15 cellular contexts compared by ENCODE assay signal in the genomic region with DNA sequence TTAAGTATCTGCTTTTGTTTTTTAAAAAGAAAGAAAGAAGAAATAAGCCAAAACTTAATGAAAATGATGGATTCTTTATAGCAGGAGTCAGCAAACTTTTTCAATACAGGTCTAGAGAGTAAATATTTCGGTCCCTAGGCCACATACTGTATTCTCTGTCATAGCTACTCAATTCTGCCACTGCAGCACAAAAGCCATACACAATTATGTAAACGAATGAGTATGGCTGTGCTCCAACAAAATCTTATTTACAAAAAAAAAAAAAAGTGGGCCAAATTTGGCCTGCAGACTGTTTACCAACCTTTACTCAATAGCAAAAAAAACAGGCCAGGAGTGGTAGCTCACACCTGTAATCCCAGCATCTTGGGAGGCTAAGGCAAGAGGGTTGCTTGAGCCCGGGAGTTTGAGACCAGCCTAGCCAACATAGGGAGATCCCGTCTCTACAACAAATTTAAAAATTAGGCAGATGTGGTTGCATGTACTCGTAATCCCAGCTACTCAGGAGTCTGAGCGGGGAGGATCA.
"Had no signal": no experiment of that assay in that cellular context is flagged by ENCODE, and none has a peak within 500 bp of the region (broad histone marks: within the 10 kb centered on the region; RNA-seq: fewer than 3 reads in every experiment).

No MANE protein-coding gene starts in this region.

- ATAC-seq: right cardiac atrium had no signal

- H3K4me1 Mint-ChIP-seq: activated naive CD4-positive, alpha-beta T cell treated with anti-CD3 and anti-CD28 coated beads, Interleukin-2, amount 50 U/mL, for 24 hours had no signal

- DNase-seq: activated effector memory CD4-positive, alpha-beta T cell treated with Interleukin-2 at 50 U/mL for 16 hours; activated T-cell treated with anti-CD3 and anti-CD28 coated beads, Interleukin-2, amount 50 U/mL, for 24 hours; erythroblast; hippocampal formation; midbrain; right cardiac atrium; thyroid gland; uterus had no signal

- H3K27ac Mint-ChIP-seq: activated naive CD4-positive, alpha-beta T cell treated with anti-CD3 and anti-CD28 coated beads, Interleukin-2, amount 50 U/mL, for 24 hours; activated T-cell treated with anti-CD3 and anti-CD28 coated beads, Interleukin-2, amount 50 U/mL, for 24 hours; dendritic cell treated with granulocyte-macrophage colony-stimulating factor and Interleukin-4, amounts not matched to agents 40 ng/mL and 50 ng/mL, for 4 days had no signal

- H3K4me1 ChIP-seq: thyroid gland, uterus had no signal

- H3K9me3 Mint-ChIP-seq: activated naive CD4-positive, alpha-beta T cell treated with anti-CD3 and anti-CD28 coated beads, Interleukin-2, amount 50 U/mL, for 24 hours; activated T-cell treated with anti-CD3 and anti-CD28 coated beads, Interleukin-2, amount 50 U/mL, for 24 hours; central memory CD8-positive, alpha-beta T cell; dendritic cell treated with granulocyte-macrophage colony-stimulating factor and Interleukin-4, amounts not matched to agents 40 ng/mL and 50 ng/mL, for 4 days had no signal

- H3K9me3 ChIP-seq: thyroid gland, uterus had no signal

- H3K27me3 ChIP-seq: thyroid gland, uterus had no signal

- H3K4me3 ChIP-seq: lung, smooth muscle cell, thyroid gland, uterus had no signal

- H3K27ac ChIP-seq: thyroid gland, uterus had no signal

- H3K36me3 ChIP-seq: thyroid gland, uterus had no signal

- H3K27me3 Mint-ChIP-seq: activated naive CD4-positive, alpha-beta T cell treated with anti-CD3 and anti-CD28 coated beads, Interleukin-2, amount 50 U/mL, for 24 hours; activated T-cell treated with anti-CD3 and anti-CD28 coated beads, Interleukin-2, amount 50 U/mL, for 24 hours; brain; central memory CD8-positive, alpha-beta T cell; dendritic cell treated with granulocyte-macrophage colony-stimulating factor and Interleukin-4, amounts not matched to agents 40 ng/mL and 50 ng/mL, for 4 days; progenitor cell of endocrine pancreas had no signal

- H3K4me3 Mint-ChIP-seq: activated naive CD4-positive, alpha-beta T cell treated with anti-CD3 and anti-CD28 coated beads, Interleukin-2, amount 50 U/mL, for 24 hours; activated T-cell treated with anti-CD3 and anti-CD28 coated beads, Interleukin-2, amount 50 U/mL, for 24 hours; brain; central memory CD8-positive, alpha-beta T cell; dendritic cell treated with granulocyte-macrophage colony-stimulating factor and Interleukin-4, amounts not matched to agents 40 ng/mL and 50 ng/mL, for 4 days had no signal
